2 cellular contexts compared by ENCODE assay signal in genomic region chr3:172770382-172770781, GRCh38.
TF ChIP-seq lines count a peak whose summit lies in the region.

No MANE protein-coding gene starts in this region.

TF ChIP-seq in HepG2, 621 proteins besides CTCF, POLR2A, EP300 and RAD21:
- no peak for TF ChIP-seq GPN1 (CRISPR knock-in tag; IDR thresholded peaks at IDR 0.05; ENCODE audit: borderline replicate concordance)
- no peak for TF ChIP-seq MEIS1 (CRISPR knock-in tag; IDR thresholded peaks at IDR 0.05; ENCODE audit: borderline replicate concordance)
- no peak for TF ChIP-seq ZNF335 (CRISPR knock-in tag; IDR thresholded peaks at IDR 0.05)
- no peak for TF ChIP-seq ZNF292 (CRISPR knock-in tag; IDR thresholded peaks at IDR 0.05; ENCODE audit: borderline replicate concordance, low read depth)
- TF ChIP-seq ATF1 (CRISPR knock-in tag; IDR thresholded peaks at IDR 0.05), result no peak
- TF ChIP-seq SATB2 (CRISPR knock-in tag; IDR thresholded peaks at IDR 0.05), result no peak
- TF ChIP-seq KLF6 (CRISPR knock-in tag; IDR thresholded peaks at IDR 0.05), result no peak
- no peak for TF ChIP-seq ZNF589 (CRISPR knock-in tag; conservative IDR thresholded peaks at IDR 0.05)
- TF ChIP-seq ZNF121 (CRISPR knock-in tag; IDR thresholded peaks at IDR 0.05), result peak; percentile 50; the same call in 1 of the 2 replicates

TF ChIP-seq in K562, 482 proteins besides CTCF, POLR2A, EP300 and RAD21:
- TF ChIP-seq ZSCAN29 (IDR thresholded peaks at IDR 0.05) (no peak), RBM22 (IDR thresholded peaks at IDR 0.05; ENCODE audit: low read depth, low read length, poor library complexity, severe bottlenecking) (no peak), CUX1 (CRISPR knock-in tag; IDR thresholded peaks at IDR 0.05) (no peak), MED1 (CRISPR knock-in tag; IDR thresholded peaks at IDR 0.05; ENCODE audit: borderline replicate concordance) (no peak), ADNP (tag; IDR thresholded peaks at IDR 0.05) (no peak), ZNF121 (CRISPR knock-in tag; conservative IDR thresholded peaks at IDR 0.05) (peak; percentile 58), ARID3A (IDR thresholded peaks at IDR 0.05; ENCODE audit: borderline replicate concordance, low read depth, low read length) (no peak), NCOA1 (IDR thresholded peaks at IDR 0.05; ENCODE audit: low read depth) (no peak), BRF2 (IDR thresholded peaks at IDR 0.05; ENCODE audit: borderline replicate concordance, insufficient read depth, insufficient read length) (no peak), RBM25 (IDR thresholded peaks at IDR 0.05; ENCODE audit: low read depth, low read length, severe bottlenecking) (peak; percentile 59), E2F5 (CRISPR knock-in tag; IDR thresholded peaks at IDR 0.05) (no peak), MEF2A (IDR thresholded peaks at IDR 0.05; ENCODE audit: control insufficient read depth, low read depth, low read length) (no peak)
TF ChIP-seq in K562: peak in this region for 2.
